8 cellular contexts compared by ENCODE assay signal in genomic region chr2:96856776-96857673, GRCh38. TPM values are rescaled to one million over a fixed set of nuclear protein-coding genes. Genes with fewer than 3 reads are reported as not detected.
DNase-seq lines count a peak whose midpoint lies in the region; ATAC-seq and TF ChIP-seq lines count a peak whose summit lies in the region.

No MANE protein-coding gene starts in this region.

- TSS peak; percentile 25 for BruUV-seq in HCT116 (replicated peaks; lab: Mats Ljungman, UMichigan)

- H3K36me3 ChIP-seq in HCT116 (ENCODE audit: control insufficient read depth in 1 of 2, insufficient read depth in 2 of 2, low read length in 2 of 2) (peaks cover 19 to 20% of the 10 kb centered on the region in 2 experiments; a peak in 3 of 4 replicates), adrenal gland (replicated peaks in 1 of 2) (peaks cover 0 to 40% of the 10 kb centered on the region in 2 donors)

- POLR2A ChIA-PET in HCT116 (lab: Charles Lee): interaction anchor here (0.7 to 2.7 kb wide), 5 partner anchors 12 to 256 kb away, joined by 3 to 20 read pairs (median 3); partner anchors contain the start of genes ANKRD36 and SEMA4C

- no peaks in the 10 kb centered on the region for H3K9me3 ChIP-seq in HCT116 (ENCODE audit: control insufficient read depth in 1 of 2, insufficient read depth in 1 of 2, low read depth in 1 of 2, low read length in 2 of 2)
- no peaks in the 10 kb centered on the region for H3K9me3 ChIP-seq in adrenal gland (replicated peaks in 1 of 3)
- no peaks in the 10 kb centered on the region for H3K9me3 ChIP-seq in iPS-18c (ENCODE audit: control insufficient read depth, insufficient read depth, low read length)

- H4K20me1 ChIP-seq in HCT116 (ENCODE audit: insufficient read depth): no peaks in the 10 kb centered on the region

- H3K27me3 ChIP-seq in HCT116 (ENCODE audit: insufficient read depth, low read length): no peaks in the 10 kb centered on the region
- H3K27me3 ChIP-seq in adrenal gland: no peaks in the 10 kb centered on the region

- peaks cover 30% of the 10 kb centered on the region for H3K79me2 ChIP-seq in HCT116 (ENCODE audit: insufficient read depth, low read length)

- peak overlapping the region; percentile 67 for H3K27ac ChIP-seq in HCT116 (ENCODE audit: low read depth, low read length)
- H3K27ac ChIP-seq in adrenal gland: peak overlapping the region; percentile 48 to 75 (median 68)
- peak overlapping the region; percentile 37 to 91 (median 82) for H3K27ac ChIP-seq in skin epidermis

- peak overlapping the region; percentile 89 for H3K9ac ChIP-seq in HCT116 (ENCODE audit: low read length)

- TF ChIP-seq RAD21 in HCT116 (IDR thresholded peaks at IDR 0.05; ENCODE audit: low read depth): no peak

- no peak; the same call in 1 of the 2 replicates for ATAC-seq in HCT116
- no peak for ATAC-seq in GM21825 (IDR thresholded peaks at IDR 0.05; ENCODE audit: unreplicated experiment)
- ATAC-seq in HG02798 (IDR thresholded peaks at IDR 0.05; ENCODE audit: poor library complexity, unreplicated experiment): no peak

- intact Hi-C loops in HCT116 (cut with micrococcal nuclease): no loop called here
- intact Hi-C loops in adrenal gland (cut with DNase I): no loop called here

- peak overlapping the region; percentile 99 for H3K4me2 ChIP-seq in HCT116 (ENCODE audit: low read length)

- RAD21 ChIA-PET in HCT116 (lab: Charles Lee; ENCODE audit: low non-redundant PET in 1 of 2, low total read pairs in 2 of 2, uncharacterized antibody in 2 of 2, unreplicated experiment in 2 of 2): interaction anchor here (0.7 to 2.4 kb wide), 5 partner anchors 12 to 256 kb away, joined by 5 to 13 read pairs (median 6); partner anchors contain the start of genes ANKRD36 (in 1 of the 2) and SEMA4C (in 1 of the 2)

- TF ChIP-seq POLR2A in HCT116 (IDR thresholded peaks at IDR 0.05; ENCODE audit: borderline replicate concordance, extremely low read depth, insufficient read depth, insufficient read length) (no peak), adrenal gland (IDR thresholded peaks at IDR 0.05) (no peak)

- peak; percentile 43 for DNase-seq in EL
- DNase-seq in HCT116 (ENCODE audit: low read depth, low spot score): no peak
- peak; percentile 48 for DNase-seq in NCI-H748 (lab: John Stamatoyannopoulos, UW; ENCODE audit: unreplicated experiment)
- peak in 1 of 7 donors; percentile 42 for DNase-seq in adrenal gland

- H2AFZ ChIP-seq in HCT116 (ENCODE audit: low read depth, low read length, poor library complexity, severe bottlenecking): no peak overlapping the region

- H3K4me3 ChIP-seq in HCT116 (replicated peaks in 1 of 2; ENCODE audit: low read depth in 1 of 2, low read length in 2 of 2) (peak overlapping the region; percentile 84 to 93), adrenal gland (peak overlapping the region; percentile 28 to 81 (median 68)), iPS-18c (ENCODE audit: insufficient read depth, low read depth, low read length) (peak overlapping the region; percentile 61), skin epidermis (peak overlapping the region; percentile 55 to 81 (median 61))

- TF ChIP-seq CTCF in HCT116 (IDR thresholded peaks at IDR 0.05 in 2 of 3, conservative IDR thresholded peaks at IDR 0.05 in 1 of 3; ENCODE audit: borderline replicate concordance in 1 of 3, insufficient read depth in 1 of 3, low read depth in 2 of 3, low read length in 2 of 3) (no peak), adrenal gland (IDR thresholded peaks at IDR 0.05) (peak in 1 of 6 experiments; percentile 3)

- WGBS in adrenal gland, 4 donors: 17 to 32% (median 20%) methylated on average over 15 to 29 of the region's 29 CpGs

- CTCF ChIA-PET in HCT116 (lab: Charles Lee): interaction anchor here (0.7 to 4.1 kb wide), 19 partner anchors 11 to 307 kb away, joined by 3 to 42 read pairs (median 7); partner anchors contain the start of genes ANKRD36, CNNM3 and KANSL3

- H3K4me1 ChIP-seq in HCT116 (ENCODE audit: control insufficient read depth in 1 of 2, insufficient read depth in 2 of 2, low read length in 2 of 2) (peaks cover 9 to 20% of the 10 kb centered on the region in 2 experiments), adrenal gland (replicated peaks in 1 of 2) (peaks cover 12 to 33% of the 10 kb centered on the region in 2 donors)

- H3K9me2 ChIP-seq in HCT116 (ENCODE audit: insufficient read depth): no peaks in the 10 kb centered on the region

TF ChIP-seq in HCT116, 20 proteins besides CTCF, POLR2A, EP300 and RAD21:
- no peak for TF ChIP-seq EGR1 (IDR thresholded peaks at IDR 0.05; ENCODE audit: low read depth)
- no peak for TF ChIP-seq CBX3 (IDR thresholded peaks at IDR 0.05; ENCODE audit: low read depth)
- TF ChIP-seq ZNF274 (IDR thresholded peaks at IDR 0.05; ENCODE audit: low read depth, low read length): no peak
- no peak for TF ChIP-seq FOSL1 (IDR thresholded peaks at IDR 0.05; ENCODE audit: low read depth)
- no peak for TF ChIP-seq POLR2AphosphoS5 (IDR thresholded peaks at IDR 0.05; ENCODE audit: low read depth, low read length)
- TF ChIP-seq REST (IDR thresholded peaks at IDR 0.05; ENCODE audit: low read depth): no peak
- no peak for TF ChIP-seq MAX (IDR thresholded peaks at IDR 0.05)
- no peak for TF ChIP-seq ATF3 (IDR thresholded peaks at IDR 0.05)
- no peak for TF ChIP-seq YY1 (IDR thresholded peaks at IDR 0.05; ENCODE audit: extremely low read depth, insufficient replicate concordance, low read depth, low read length)
- no peak for TF ChIP-seq TCF7L2 (IDR thresholded peaks at IDR 0.05; ENCODE audit: borderline replicate concordance, extremely low read depth, insufficient read depth, insufficient read length)
- TF ChIP-seq SIN3A (IDR thresholded peaks at IDR 0.05; ENCODE audit: low read depth): no peak
- TF ChIP-seq CEBPB (IDR thresholded peaks at IDR 0.05; ENCODE audit: low read depth): no peak

RNA-seq across cellular contexts. Expression of gene ANKRD39, which starts 0.8 kb away (rescaled TPM):
- total RNA-seq in HCT116 (2021; ENCODE audit: unreplicated experiment) (24.2 TPM), adrenal gland (10 to 100 TPM; 17.0 to 49.5 (median 20.3) TPM)
- 29.8 and 31.9 TPM in 2 replicates for polyA plus RNA-seq in HCT116 (2012)
- polyA plus RNA-seq in adrenal gland: 10 to 100 TPM in 2 of 3 donors, 1 to 10 TPM in 1; 9.2 to 39.5 (median 25.5) TPM

RNA-seq across cellular contexts. Expression of gene SEMA4C, which starts 12.9 kb away (rescaled TPM):
- total RNA-seq in HCT116 (2021; ENCODE audit: unreplicated experiment) (25.4 TPM), adrenal gland (10 to 100 TPM; 14.0 to 31.6 (median 27.8) TPM)
- polyA plus RNA-seq in HCT116 (2012): 24.7 and 27.8 TPM in 2 replicates
- 10 to 100 TPM in 2 of 3 donors, 1 to 10 TPM in 1; 4.4 to 23.4 (median 14.6) TPM for polyA plus RNA-seq in adrenal gland

RNA-seq across cellular contexts. Expression of gene ANKRD23, which starts 13.2 kb away (rescaled TPM):
- 1.4 TPM for total RNA-seq in HCT116 (2021; ENCODE audit: unreplicated experiment)
- 1.2 and 1.5 TPM in 2 replicates for polyA plus RNA-seq in HCT116 (2012)
- 1 to 10 TPM; 1.1 to 4.8 (median 3.1) TPM for total RNA-seq in adrenal gland
- 10 to 100 TPM in 1 of 3 donors, 1 to 10 TPM in 2; 1.5 to 10.6 (median 5.3) TPM for polyA plus RNA-seq in adrenal gland

RNA-seq across cellular contexts. Expression of gene CNNM3, which starts 41.0 kb away (rescaled TPM):
- total RNA-seq in HCT116 (2021; ENCODE audit: unreplicated experiment): 31.1 TPM
- polyA plus RNA-seq in HCT116 (2012): 14.5 and 19.4 TPM in 2 replicates
- total RNA-seq in adrenal gland: 10 to 100 TPM; 14.7 to 42.4 (median 23.9) TPM
- 10 to 100 TPM in 2 of 3 donors, 1 to 10 TPM in 1; 6.7 to 11.9 (median 10.5) TPM for polyA plus RNA-seq in adrenal gland
